Comparison of ENCODE assay signal across 2 cellular contexts in the genomic region with DNA sequence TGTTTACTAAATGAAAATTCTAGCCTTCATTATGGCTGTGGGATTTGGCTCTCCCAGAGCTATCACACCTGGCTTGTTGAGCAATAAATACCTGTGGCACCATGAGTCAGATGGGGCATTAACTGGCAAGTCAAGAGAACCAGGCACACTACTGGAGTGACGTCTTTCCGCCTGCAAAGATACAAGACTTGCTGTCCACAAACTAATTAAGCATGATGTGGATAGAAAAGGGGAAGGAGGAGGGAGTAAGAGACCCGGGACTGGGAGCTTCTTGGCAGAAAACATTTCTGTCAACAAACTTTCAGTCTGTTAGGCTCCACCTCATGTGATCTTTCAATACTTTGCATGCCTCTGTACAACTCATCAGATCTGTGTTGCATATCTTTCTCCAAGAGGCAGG.
TF ChIP-seq lines count a peak whose summit lies in the region.

No MANE protein-coding gene starts in this region.

TF ChIP-seq in IMR-90, 13 proteins besides CTCF, POLR2A, EP300 and RAD21:
- TF ChIP-seq, protein P1, sequence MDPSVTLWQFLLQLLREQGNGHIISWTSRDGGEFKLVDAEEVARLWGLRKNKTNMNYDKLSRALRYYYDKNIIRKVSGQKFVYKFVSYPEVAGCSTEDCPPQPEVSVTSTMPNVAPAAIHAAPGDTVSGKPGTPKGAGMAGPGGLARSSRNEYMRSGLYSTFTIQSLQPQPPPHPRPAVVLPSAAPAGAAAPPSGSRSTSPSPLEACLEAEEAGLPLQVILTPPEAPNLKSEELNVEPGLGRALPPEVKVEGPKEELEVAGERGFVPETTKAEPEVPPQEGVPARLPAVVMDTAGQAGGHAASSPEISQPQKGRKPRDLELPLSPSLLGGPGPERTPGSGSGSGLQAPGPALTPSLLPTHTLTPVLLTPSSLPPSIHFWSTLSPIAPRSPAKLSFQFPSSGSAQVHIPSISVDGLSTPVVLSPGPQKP (IDR thresholded peaks at IDR 0.05; ENCODE audit: borderline replicate concordance, low read depth, low read length), result no peak
- peak; percentile 61; the same call in 1 of the 2 replicates for TF ChIP-seq CEBPB (IDR thresholded peaks at IDR 0.05; ENCODE audit: low read depth, low read length)

TF ChIP-seq in SK-N-SH, 30 proteins besides CTCF, POLR2A, EP300 and RAD21:
- no peak for TF ChIP-seq GABPA (IDR thresholded peaks at IDR 0.05; ENCODE audit: low read depth)
- TF ChIP-seq SIN3A (IDR thresholded peaks at IDR 0.05; ENCODE audit: borderline replicate concordance, low read depth, low read length), result no peak
- TF ChIP-seq POLR2AphosphoS5 (IDR thresholded peaks at IDR 0.05; ENCODE audit: low read depth, low read length), result no peak
- TF ChIP-seq FOSL2 (IDR thresholded peaks at IDR 0.05; ENCODE audit: borderline replicate concordance, low read depth), result no peak
- TF ChIP-seq, protein P2, sequence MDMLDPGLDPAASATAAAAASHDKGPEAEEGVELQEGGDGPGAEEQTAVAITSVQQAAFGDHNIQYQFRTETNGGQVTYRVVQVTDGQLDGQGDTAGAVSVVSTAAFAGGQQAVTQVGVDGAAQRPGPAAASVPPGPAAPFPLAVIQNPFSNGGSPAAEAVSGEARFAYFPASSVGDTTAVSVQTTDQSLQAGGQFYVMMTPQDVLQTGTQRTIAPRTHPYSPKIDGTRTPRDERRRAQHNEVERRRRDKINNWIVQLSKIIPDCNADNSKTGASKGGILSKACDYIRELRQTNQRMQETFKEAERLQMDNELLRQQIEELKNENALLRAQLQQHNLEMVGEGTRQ (IDR thresholded peaks at IDR 0.05; ENCODE audit: borderline replicate concordance, low read depth, low read length), result no peak
- no peak for TF ChIP-seq RXRA (IDR thresholded peaks at IDR 0.05; ENCODE audit: borderline replicate concordance, low read depth)
- TF ChIP-seq SMC3 (IDR thresholded peaks at IDR 0.05; ENCODE audit: low read depth, low read length), result no peak
- no peak for TF ChIP-seq RFX5 (IDR thresholded peaks at IDR 0.05; ENCODE audit: low read length)
- no peak for TF ChIP-seq MXI1 (IDR thresholded peaks at IDR 0.05; ENCODE audit: low read depth, low read length)
- TF ChIP-seq, protein P3, sequence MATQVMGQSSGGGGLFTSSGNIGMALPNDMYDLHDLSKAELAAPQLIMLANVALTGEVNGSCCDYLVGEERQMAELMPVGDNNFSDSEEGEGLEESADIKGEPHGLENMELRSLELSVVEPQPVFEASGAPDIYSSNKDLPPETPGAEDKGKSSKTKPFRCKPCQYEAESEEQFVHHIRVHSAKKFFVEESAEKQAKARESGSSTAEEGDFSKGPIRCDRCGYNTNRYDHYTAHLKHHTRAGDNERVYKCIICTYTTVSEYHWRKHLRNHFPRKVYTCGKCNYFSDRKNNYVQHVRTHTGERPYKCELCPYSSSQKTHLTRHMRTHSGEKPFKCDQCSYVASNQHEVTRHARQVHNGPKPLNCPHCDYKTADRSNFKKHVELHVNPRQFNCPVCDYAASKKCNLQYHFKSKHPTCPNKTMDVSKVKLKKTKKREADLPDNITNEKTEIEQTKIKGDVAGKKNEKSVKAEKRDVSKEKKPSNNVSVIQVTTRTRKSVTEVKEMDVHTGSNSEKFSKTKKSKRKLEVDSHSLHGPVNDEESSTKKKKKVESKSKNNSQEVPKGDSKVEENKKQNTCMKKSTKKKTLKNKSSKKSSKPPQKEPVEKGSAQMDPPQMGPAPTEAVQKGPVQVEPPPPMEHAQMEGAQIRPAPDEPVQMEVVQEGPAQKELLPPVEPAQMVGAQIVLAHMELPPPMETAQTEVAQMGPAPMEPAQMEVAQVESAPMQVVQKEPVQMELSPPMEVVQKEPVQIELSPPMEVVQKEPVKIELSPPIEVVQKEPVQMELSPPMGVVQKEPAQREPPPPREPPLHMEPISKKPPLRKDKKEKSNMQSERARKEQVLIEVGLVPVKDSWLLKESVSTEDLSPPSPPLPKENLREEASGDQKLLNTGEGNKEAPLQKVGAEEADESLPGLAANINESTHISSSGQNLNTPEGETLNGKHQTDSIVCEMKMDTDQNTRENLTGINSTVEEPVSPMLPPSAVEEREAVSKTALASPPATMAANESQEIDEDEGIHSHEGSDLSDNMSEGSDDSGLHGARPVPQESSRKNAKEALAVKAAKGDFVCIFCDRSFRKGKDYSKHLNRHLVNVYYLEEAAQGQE (IDR thresholded peaks at IDR 0.05; ENCODE audit: low read depth, low read length), result no peak
- TF ChIP-seq ELF1 (IDR thresholded peaks at IDR 0.05), result no peak
- TF ChIP-seq FOXM1 (IDR thresholded peaks at IDR 0.05; ENCODE audit: low read depth), result no peak
- no peak for TF ChIP-seq FOXJ3 (CRISPR knock-in tag; IDR thresholded peaks at IDR 0.05)
- no peak for TF ChIP-seq JUND (IDR thresholded peaks at IDR 0.05)
- no peak for TF ChIP-seq TCF12 (IDR thresholded peaks at IDR 0.05)
- no peak for TF ChIP-seq GATA2 (CRISPR knock-in tag; IDR thresholded peaks at IDR 0.05)
- TF ChIP-seq NFIC (IDR thresholded peaks at IDR 0.05; ENCODE audit: borderline replicate concordance), result no peak
